ENCODE assay signal across 8 cellular contexts in the genomic region with DNA sequence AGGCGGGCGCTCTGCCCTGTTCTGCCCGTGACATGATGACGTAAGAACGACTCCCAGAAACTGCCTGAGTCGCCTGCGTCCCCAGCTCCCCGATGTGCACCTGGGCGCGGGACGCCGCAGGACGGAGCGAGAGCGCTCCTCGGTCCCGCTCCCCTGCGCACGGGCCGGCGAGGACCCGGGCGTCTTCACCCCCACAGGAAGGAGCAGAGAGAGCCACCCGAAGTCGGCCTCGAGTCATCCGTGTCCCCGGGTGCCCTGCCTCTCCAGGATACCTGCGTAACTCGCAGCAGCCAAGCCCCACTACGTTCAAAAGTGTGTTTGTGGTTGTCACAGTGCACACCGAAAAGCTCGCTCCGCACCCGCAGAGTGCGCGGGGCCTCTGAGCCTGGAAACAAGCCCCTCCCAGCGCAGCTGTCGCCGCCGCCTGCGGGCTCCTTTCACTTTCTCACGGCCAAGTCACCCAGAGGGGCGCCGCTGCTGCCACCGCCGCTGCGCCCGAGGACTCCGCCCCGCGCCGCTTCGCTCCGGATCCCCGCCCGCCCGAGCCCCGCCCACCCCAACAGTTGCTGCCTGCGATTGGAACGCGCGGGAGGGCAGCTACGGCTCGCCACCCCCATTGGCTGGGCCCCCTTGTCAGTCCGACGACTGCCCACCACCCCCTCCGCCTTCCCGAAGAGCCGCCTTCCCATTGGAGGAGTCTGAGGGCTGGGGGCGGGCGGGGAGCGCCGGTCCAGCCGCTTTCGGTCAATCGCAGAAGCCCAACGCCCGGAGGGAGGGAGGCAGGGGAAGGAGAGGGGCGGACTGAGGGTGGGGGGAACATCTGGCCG. TPM values are rescaled to one million over a fixed set of nuclear protein-coding genes. Genes with fewer than 3 reads are reported as not detected.
A peak's percentile ranks its signal among the peaks of the same experiment; 100 is the strongest.
DNase-seq lines count a peak whose midpoint lies in the region; ATAC-seq and TF ChIP-seq lines count a peak whose summit lies in the region.

No MANE protein-coding gene starts in this region.

- peak overlapping the region; percentile 78 for H3K4me3 ChIP-seq in BLaER1
- H3K4me3 ChIP-seq in colonic mucosa = peak overlapping the region; percentile 56

- DNase-seq in NCI-H524 treated with DMSO at 0.1 percent for 48 hours (lab: John Stamatoyannopoulos, UW) (peak; percentile 90), colonic mucosa (peak; percentile 98), left colon (peak; percentile 97 to 100)
- peak; percentile 97 for DNase-seq in activated CD4-positive, alpha-beta T cell treated with anti-CD3 and anti-CD28 coated beads for 48 hours
- peak; percentile 92 for DNase-seq in stimulated activated CD4-positive, alpha-beta T cell treated with anti-CD3 and anti-CD28 coated beads, Interleukin-1b, Interleukin-23, amount 100 ng/mL, for 4 hours (ENCODE audit: low read depth in 2 of 2)

- H3K4me1 ChIP-seq in BLaER1 (peaks cover 47% of the 10 kb centered on the region), colonic mucosa (no peaks in the 10 kb centered on the region)

- ATAC-seq in GM19324 (IDR thresholded peaks at IDR 0.05; ENCODE audit: low FRiP score, unreplicated experiment) = peak; percentile 86
- peak; percentile 78 for ATAC-seq in HG03460 (IDR thresholded peaks at IDR 0.05; ENCODE audit: unreplicated experiment)
- ATAC-seq in left colon = peak; percentile 87

- peak overlapping the region; percentile 93 for H3K4me2 ChIP-seq in BLaER1

- no peaks in the 10 kb centered on the region for H3K36me3 ChIP-seq in BLaER1
- no peaks in the 10 kb centered on the region for H3K36me3 ChIP-seq in colonic mucosa

- H4K20me1 ChIP-seq in BLaER1 = peaks cover 34% of the 10 kb centered on the region

- H3K9me3 ChIP-seq in BLaER1 (no peaks in the 10 kb centered on the region), colonic mucosa (no peaks in the 10 kb centered on the region)

- TF ChIP-seq CTCF in colonic mucosa (IDR thresholded peaks at IDR 0.05) = no peak

- H3K27me3 ChIP-seq in BLaER1 (no peaks in the 10 kb centered on the region), colonic mucosa (no peaks in the 10 kb centered on the region)

- H3K27ac ChIP-seq in BLaER1 = peak overlapping the region; percentile 92
- peak overlapping the region; percentile 100 for H3K27ac ChIP-seq in colonic mucosa

- intact Hi-C loops in colonic mucosa (cut with DNase I) = no loop called here
- intact Hi-C loops in left colon (cut with DNase I, micrococcal nuclease) = no loop called here

- H3K9ac ChIP-seq in BLaER1 = peak overlapping the region; percentile 90
- peak overlapping the region; percentile 91 to 94 for H3K9ac ChIP-seq in colonic mucosa (ENCODE audit: low read depth in 2 of 2, low read length in 2 of 2)

RNA-seq across cellular contexts. Expression of a gene that starts 3.1 kb away (rescaled TPM):
- total RNA-seq in colonic mucosa (10 to 100 TPM; 15.0 to 23.8 TPM), left colon (10 to 100 TPM; 19.6 to 19.9 TPM)

Comparison
In these comparisons a context has a peak if more than half of its experiments do, and no peak if none do; other contexts are left out.
1. Peak in every context shown above with its lines: DNase-seq, ATAC-seq, H3K4me3 ChIP-seq and H3K27ac ChIP-seq.